Comparison of ENCODE assay signal across 1 cellular context in genomic region chr2:157838442-157839161, GRCh38.
TF ChIP-seq lines count a peak whose summit lies in the region.

No MANE protein-coding gene starts in this region.

TF ChIP-seq in H1, 55 proteins besides CTCF, POLR2A, EP300 and RAD21 (continued from another document):
- TF ChIP-seq, protein P1, sequence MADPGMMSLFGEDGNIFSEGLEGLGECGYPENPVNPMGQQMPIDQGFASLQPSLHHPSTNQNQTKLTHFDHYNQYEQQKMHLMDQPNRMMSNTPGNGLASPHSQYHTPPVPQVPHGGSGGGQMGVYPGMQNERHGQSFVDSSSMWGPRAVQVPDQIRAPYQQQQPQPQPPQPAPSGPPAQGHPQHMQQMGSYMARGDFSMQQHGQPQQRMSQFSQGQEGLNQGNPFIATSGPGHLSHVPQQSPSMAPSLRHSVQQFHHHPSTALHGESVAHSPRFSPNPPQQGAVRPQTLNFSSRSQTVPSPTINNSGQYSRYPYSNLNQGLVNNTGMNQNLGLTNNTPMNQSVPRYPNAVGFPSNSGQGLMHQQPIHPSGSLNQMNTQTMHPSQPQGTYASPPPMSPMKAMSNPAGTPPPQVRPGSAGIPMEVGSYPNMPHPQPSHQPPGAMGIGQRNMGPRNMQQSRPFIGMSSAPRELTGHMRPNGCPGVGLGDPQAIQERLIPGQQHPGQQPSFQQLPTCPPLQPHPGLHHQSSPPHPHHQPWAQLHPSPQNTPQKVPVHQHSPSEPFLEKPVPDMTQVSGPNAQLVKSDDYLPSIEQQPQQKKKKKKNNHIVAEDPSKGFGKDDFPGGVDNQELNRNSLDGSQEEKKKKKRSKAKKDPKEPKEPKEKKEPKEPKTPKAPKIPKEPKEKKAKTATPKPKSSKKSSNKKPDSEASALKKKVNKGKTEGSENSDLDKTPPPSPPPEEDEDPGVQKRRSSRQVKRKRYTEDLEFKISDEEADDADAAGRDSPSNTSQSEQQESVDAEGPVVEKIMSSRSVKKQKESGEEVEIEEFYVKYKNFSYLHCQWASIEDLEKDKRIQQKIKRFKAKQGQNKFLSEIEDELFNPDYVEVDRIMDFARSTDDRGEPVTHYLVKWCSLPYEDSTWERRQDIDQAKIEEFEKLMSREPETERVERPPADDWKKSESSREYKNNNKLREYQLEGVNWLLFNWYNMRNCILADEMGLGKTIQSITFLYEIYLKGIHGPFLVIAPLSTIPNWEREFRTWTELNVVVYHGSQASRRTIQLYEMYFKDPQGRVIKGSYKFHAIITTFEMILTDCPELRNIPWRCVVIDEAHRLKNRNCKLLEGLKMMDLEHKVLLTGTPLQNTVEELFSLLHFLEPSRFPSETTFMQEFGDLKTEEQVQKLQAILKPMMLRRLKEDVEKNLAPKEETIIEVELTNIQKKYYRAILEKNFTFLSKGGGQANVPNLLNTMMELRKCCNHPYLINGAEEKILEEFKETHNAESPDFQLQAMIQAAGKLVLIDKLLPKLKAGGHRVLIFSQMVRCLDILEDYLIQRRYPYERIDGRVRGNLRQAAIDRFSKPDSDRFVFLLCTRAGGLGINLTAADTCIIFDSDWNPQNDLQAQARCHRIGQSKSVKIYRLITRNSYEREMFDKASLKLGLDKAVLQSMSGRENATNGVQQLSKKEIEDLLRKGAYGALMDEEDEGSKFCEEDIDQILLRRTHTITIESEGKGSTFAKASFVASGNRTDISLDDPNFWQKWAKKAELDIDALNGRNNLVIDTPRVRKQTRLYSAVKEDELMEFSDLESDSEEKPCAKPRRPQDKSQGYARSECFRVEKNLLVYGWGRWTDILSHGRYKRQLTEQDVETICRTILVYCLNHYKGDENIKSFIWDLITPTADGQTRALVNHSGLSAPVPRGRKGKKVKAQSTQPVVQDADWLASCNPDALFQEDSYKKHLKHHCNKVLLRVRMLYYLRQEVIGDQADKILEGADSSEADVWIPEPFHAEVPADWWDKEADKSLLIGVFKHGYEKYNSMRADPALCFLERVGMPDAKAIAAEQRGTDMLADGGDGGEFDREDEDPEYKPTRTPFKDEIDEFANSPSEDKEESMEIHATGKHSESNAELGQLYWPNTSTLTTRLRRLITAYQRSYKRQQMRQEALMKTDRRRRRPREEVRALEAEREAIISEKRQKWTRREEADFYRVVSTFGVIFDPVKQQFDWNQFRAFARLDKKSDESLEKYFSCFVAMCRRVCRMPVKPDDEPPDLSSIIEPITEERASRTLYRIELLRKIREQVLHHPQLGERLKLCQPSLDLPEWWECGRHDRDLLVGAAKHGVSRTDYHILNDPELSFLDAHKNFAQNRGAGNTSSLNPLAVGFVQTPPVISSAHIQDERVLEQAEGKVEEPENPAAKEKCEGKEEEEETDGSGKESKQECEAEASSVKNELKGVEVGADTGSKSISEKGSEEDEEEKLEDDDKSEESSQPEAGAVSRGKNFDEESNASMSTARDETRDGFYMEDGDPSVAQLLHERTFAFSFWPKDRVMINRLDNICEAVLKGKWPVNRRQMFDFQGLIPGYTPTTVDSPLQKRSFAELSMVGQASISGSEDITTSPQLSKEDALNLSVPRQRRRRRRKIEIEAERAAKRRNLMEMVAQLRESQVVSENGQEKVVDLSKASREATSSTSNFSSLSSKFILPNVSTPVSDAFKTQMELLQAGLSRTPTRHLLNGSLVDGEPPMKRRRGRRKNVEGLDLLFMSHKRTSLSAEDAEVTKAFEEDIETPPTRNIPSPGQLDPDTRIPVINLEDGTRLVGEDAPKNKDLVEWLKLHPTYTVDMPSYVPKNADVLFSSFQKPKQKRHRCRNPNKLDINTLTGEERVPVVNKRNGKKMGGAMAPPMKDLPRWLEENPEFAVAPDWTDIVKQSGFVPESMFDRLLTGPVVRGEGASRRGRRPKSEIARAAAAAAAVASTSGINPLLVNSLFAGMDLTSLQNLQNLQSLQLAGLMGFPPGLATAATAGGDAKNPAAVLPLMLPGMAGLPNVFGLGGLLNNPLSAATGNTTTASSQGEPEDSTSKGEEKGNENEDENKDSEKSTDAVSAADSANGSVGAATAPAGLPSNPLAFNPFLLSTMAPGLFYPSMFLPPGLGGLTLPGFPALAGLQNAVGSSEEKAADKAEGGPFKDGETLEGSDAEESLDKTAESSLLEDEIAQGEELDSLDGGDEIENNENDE (IDR thresholded peaks at IDR 0.05; ENCODE audit: insufficient replicate concordance, low read length) = no peak
- no peak for TF ChIP-seq CTBP2 (IDR thresholded peaks at IDR 0.05; ENCODE audit: borderline replicate concordance, insufficient read depth, insufficient read length, low read length)
- TF ChIP-seq ASH2L (IDR thresholded peaks at IDR 0.05; ENCODE audit: low read length) = no peak
- no peak for TF ChIP-seq JUND (IDR thresholded peaks at IDR 0.05; ENCODE audit: low read length)
- no peak for TF ChIP-seq ZNF274 (IDR thresholded peaks at IDR 0.05; ENCODE audit: borderline replicate concordance, extremely low read depth, low read length)
